Comparison of ENCODE assay signal across 2 cellular contexts in the genomic region with DNA sequence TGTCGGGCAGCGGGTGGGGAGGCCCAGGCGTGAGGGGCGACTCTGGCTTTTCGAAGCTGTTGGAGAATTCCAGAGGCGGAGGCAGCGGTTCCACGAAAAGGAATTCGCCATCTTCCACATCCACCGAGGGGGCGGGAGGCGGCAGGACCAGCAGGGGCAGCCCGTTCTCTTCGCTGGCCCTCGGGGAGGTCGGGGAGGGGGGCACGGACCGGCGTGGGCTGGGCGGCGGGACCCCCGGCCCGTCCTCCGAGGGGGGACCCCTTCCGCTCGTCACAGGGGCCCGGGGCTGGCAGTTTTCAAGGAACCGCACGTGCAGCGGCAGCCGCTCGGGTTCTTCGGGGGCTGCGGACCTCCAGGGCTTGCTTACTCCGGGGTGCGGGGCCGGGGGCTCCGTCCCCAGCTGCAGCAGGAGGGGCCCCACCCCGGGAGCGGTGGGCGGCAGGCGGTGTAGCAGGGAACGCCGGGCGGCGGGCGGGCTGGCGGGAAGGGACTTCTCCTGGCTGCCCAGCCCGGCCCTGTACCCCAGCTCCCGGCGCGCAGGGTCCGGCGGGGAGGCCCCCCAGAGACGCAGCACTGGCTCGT.
TF ChIP-seq lines count a peak whose summit lies in the region.

No MANE protein-coding gene starts in this region.

TF ChIP-seq in GM23338, 12 proteins besides CTCF, POLR2A, EP300 and RAD21:
- TF ChIP-seq EZH2phosphoT487 (IDR thresholded peaks at IDR 0.05; ENCODE audit: unreplicated experiment) (peak; percentile 56), EZH2 (IDR thresholded peaks at IDR 0.05; ENCODE audit: low read depth, unreplicated experiment) (peak; percentile 93), ZNF331 (CRISPR knock-in tag; IDR thresholded peaks at IDR 0.05; ENCODE audit: low read depth) (no peak), ZNF114 (CRISPR knock-in tag; IDR thresholded peaks at IDR 0.05) (no peak)

TF ChIP-seq in HepG2, 621 proteins besides CTCF, POLR2A, EP300 and RAD21:
- no peak for TF ChIP-seq ZNF460 (CRISPR knock-in tag; IDR thresholded peaks at IDR 0.05; ENCODE audit: borderline replicate concordance)
- no peak for TF ChIP-seq HMGA1 (CRISPR knock-in tag; conservative IDR thresholded peaks at IDR 0.05)
- TF ChIP-seq, protein P1, sequence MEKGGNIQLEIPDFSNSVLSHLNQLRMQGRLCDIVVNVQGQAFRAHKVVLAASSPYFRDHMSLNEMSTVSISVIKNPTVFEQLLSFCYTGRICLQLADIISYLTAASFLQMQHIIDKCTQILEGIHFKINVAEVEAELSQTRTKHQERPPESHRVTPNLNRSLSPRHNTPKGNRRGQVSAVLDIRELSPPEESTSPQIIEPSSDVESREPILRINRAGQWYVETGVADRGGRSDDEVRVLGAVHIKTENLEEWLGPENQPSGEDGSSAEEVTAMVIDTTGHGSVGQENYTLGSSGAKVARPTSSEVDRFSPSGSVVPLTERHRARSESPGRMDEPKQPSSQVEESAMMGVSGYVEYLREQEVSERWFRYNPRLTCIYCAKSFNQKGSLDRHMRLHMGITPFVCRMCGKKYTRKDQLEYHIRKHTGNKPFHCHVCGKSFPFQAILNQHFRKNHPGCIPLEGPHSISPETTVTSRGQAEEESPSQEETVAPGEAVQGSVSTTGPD (CRISPR knock-in tag; IDR thresholded peaks at IDR 0.05), result no peak
- TF ChIP-seq YY1 (IDR thresholded peaks at IDR 0.05; ENCODE audit: insufficient read depth, insufficient replicate concordance, low read depth, low read length), result no peak
- TF ChIP-seq ZNF367 (CRISPR knock-in tag; IDR thresholded peaks at IDR 0.05; ENCODE audit: borderline replicate concordance), result no peak
- no peak for TF ChIP-seq ZIK1 (CRISPR knock-in tag; IDR thresholded peaks at IDR 0.05; ENCODE audit: borderline replicate concordance, low read depth)
- no peak for TF ChIP-seq DRAP1 (CRISPR knock-in tag; IDR thresholded peaks at IDR 0.05)
- TF ChIP-seq ZNF354B (CRISPR knock-in tag; IDR thresholded peaks at IDR 0.05), result no peak
- TF ChIP-seq ZNF136 (CRISPR knock-in tag; IDR thresholded peaks at IDR 0.05; ENCODE audit: low read depth), result no peak
- no peak for TF ChIP-seq HHEX (CRISPR knock-in tag; IDR thresholded peaks at IDR 0.05)
- no peak for TF ChIP-seq DR1 (CRISPR knock-in tag; IDR thresholded peaks at IDR 0.05)
- TF ChIP-seq, protein P2, sequence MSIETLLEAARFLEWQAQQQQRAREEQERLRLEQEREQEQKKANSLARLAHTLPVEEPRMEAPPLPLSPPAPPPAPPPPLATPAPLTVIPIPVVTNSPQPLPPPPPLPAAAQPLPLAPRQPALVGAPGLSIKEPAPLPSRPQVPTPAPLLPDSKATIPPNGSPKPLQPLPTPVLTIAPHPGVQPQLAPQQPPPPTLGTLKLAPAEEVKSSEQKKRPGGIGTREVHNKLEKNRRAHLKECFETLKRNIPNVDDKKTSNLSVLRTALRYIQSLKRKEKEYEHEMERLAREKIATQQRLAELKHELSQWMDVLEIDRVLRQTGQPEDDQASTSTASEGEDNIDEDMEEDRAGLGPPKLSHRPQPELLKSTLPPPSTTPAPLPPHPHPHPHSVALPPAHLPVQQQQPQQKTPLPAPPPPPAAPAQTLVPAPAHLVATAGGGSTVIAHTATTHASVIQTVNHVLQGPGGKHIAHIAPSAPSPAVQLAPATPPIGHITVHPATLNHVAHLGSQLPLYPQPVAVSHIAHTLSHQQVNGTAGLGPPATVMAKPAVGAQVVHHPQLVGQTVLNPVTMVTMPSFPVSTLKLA (IDR thresholded peaks at IDR 0.05), result no peak
- no peak for TF ChIP-seq ZKSCAN8 (CRISPR knock-in tag; IDR thresholded peaks at IDR 0.05; ENCODE audit: borderline replicate concordance)
- no peak for TF ChIP-seq TBP (CRISPR knock-in tag; IDR thresholded peaks at IDR 0.05)
- no peak for TF ChIP-seq ARNT (IDR thresholded peaks at IDR 0.05)
- TF ChIP-seq, protein P3, sequence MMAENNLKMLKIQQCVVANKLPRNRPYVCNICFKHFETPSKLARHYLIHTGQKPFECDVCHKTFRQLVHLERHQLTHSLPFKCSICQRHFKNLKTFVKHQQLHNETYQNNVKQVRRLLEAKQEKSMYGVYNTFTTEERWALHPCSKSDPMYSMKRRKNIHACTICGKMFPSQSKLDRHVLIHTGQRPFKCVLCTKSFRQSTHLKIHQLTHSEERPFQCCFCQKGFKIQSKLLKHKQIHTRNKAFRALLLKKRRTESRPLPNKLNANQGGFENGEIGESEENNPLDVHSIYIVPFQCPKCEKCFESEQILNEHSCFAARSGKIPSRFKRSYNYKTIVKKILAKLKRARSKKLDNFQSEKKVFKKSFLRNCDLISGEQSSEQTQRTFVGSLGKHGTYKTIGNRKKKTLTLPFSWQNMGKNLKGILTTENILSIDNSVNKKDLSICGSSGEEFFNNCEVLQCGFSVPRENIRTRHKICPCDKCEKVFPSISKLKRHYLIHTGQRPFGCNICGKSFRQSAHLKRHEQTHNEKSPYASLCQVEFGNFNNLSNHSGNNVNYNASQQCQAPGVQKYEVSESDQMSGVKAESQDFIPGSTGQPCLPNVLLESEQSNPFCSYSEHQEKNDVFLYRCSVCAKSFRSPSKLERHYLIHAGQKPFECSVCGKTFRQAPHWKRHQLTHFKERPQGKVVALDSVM (CRISPR knock-in tag; IDR thresholded peaks at IDR 0.05), result no peak
- TF ChIP-seq SIN3B (IDR thresholded peaks at IDR 0.05; ENCODE audit: low read length), result no peak
- TF ChIP-seq, protein P4, sequence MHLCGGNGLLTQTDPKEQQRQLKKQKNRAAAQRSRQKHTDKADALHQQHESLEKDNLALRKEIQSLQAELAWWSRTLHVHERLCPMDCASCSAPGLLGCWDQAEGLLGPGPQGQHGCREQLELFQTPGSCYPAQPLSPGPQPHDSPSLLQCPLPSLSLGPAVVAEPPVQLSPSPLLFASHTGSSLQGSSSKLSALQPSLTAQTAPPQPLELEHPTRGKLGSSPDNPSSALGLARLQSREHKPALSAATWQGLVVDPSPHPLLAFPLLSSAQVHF (CRISPR knock-in tag; IDR thresholded peaks at IDR 0.05), result no peak
- no peak for TF ChIP-seq KLF13 (CRISPR knock-in tag; IDR thresholded peaks at IDR 0.05)
- no peak for TF ChIP-seq GPN1 (CRISPR knock-in tag; IDR thresholded peaks at IDR 0.05; ENCODE audit: borderline replicate concordance)
TF ChIP-seq in HepG2: peak in this region for 0.
